Comparison of ENCODE assay signal across 16 cellular contexts in genomic region chr2:8608411-8608954, GRCh38.
DNase-seq lines count a peak whose midpoint lies in the region; ATAC-seq and TF ChIP-seq lines count a peak whose summit lies in the region.
"Had no signal": no experiment of that assay in that cellular context is flagged by ENCODE, and none has a peak within 500 bp of the region (broad histone marks: within the 10 kb centered on the region; RNA-seq: fewer than 3 reads in every experiment).

No MANE protein-coding gene starts in this region.

- no peak for TF ChIP-seq CTCF in osteoblast (IDR thresholded peaks at IDR 0.05; ENCODE audit: extremely low read depth, low read depth, low read length)

- no peaks in the 10 kb centered on the region for H3K36me3 ChIP-seq in osteoblast (ENCODE audit: insufficient read depth, low read length)
- H3K36me3 ChIP-seq: esophagus squamous epithelium, tibial artery, WERI-Rb-1 had no signal

- H3K4me1 Mint-ChIP-seq in activated naive CD4-positive, alpha-beta T cell treated with anti-CD3 and anti-CD28 coated beads, Interleukin-2, amount 10 ng/mL, durations not matched to agents 7 days and 5 days: peaks cover 10% of the 10 kb centered on the region

- peak overlapping the region; percentile 82 for H3K27ac ChIP-seq in osteoblast (ENCODE audit: low read depth, low read length)
- H3K27ac ChIP-seq: 22Rv1, esophagus squamous epithelium, tibial artery, WERI-Rb-1 had no signal

- H3K36me3 Mint-ChIP-seq in activated naive CD4-positive, alpha-beta T cell treated with anti-CD3 and anti-CD28 coated beads, Interleukin-2, amount 10 ng/mL, durations not matched to agents 7 days and 5 days: no peaks in the 10 kb centered on the region

- DNase-seq in NOMO-1 (lab: John Stamatoyannopoulos, UW; ENCODE audit: unreplicated experiment in 2 of 2): peak; percentile 11 to 21
- DNase-seq in NOMO-1 treated with dmso at 0.1 percent for 144 hours (lab: John Stamatoyannopoulos, UW; ENCODE audit: unreplicated experiment): no peak
- DNase-seq in activated naive CD4-positive, alpha-beta T cell treated with anti-CD3 and anti-CD28 coated beads, Interleukin-2, amount 10 ng/mL, durations not matched to agents 7 days and 5 days: no peak
- DNase-seq in osteoblast (ENCODE audit: insufficient read length, low spot score, missing footprints): peak; percentile 67
- no peak for DNase-seq in left colon
- DNase-seq in GM19240 (ENCODE audit: insufficient read length, low spot score): no peak
- DNase-seq: esophagus squamous epithelium; KG1; nucleus accumbens; stimulated activated CD4-positive, alpha-beta T cell treated with anti-CD3 and anti-CD28 coated beads, Interleukin-4, amount 100 ng/mL, for 1 hour; tibial artery; WERI-Rb-1 had no signal

- no peak overlapping the region for H3K4me3 ChIP-seq in osteoblast (ENCODE audit: insufficient read depth, low read length)
- H3K4me3 ChIP-seq: esophagus squamous epithelium, tibial artery had no signal

- peak overlapping the region; percentile 33 for H3K4me2 ChIP-seq in osteoblast (ENCODE audit: insufficient read depth, low read length)

- intact Hi-C loops in left colon (cut with DNase I, micrococcal nuclease): no loop called here

- peaks cover 42% of the 10 kb centered on the region for H3K4me1 ChIP-seq in osteoblast (ENCODE audit: insufficient read depth, low read length)

- H3K9me3 ChIP-seq in osteoblast (ENCODE audit: low read depth, low read length): no peaks in the 10 kb centered on the region
- H3K9me3 ChIP-seq: esophagus squamous epithelium, tibial artery had no signal

- ATAC-seq in HG03460 (IDR thresholded peaks at IDR 0.05; ENCODE audit: unreplicated experiment): peak; percentile 38
- ATAC-seq in left colon: no peak
- ATAC-seq in HG03469 (IDR thresholded peaks at IDR 0.05; ENCODE audit: unreplicated experiment): no peak
- ATAC-seq: Panc1 had no signal

- CTCF ChIA-PET in activated naive CD4-positive, alpha-beta T cell treated with anti-CD3 and anti-CD28 coated beads, Interleukin-2, amount 10 ng/mL, durations not matched to agents 7 days and 5 days (lab: Charles Lee): interaction anchor here (0.6 kb wide), 1 partner anchor 936 kb away, joined by 3 read pairs; no protein-coding TSS in a partner anchor

- no peaks in the 10 kb centered on the region for H3K79me2 ChIP-seq in osteoblast (ENCODE audit: insufficient read depth, low read length)

- H3K27me3 ChIP-seq in osteoblast (ENCODE audit: insufficient read depth, low read length): no peaks in the 10 kb centered on the region
- H3K27me3 ChIP-seq: tibial artery had no signal

- H3K27me3 Mint-ChIP-seq in activated naive CD4-positive, alpha-beta T cell treated with anti-CD3 and anti-CD28 coated beads, Interleukin-2, amount 10 ng/mL, durations not matched to agents 7 days and 5 days: peaks cover 7% of the 10 kb centered on the region

- H2AFZ ChIP-seq in osteoblast (ENCODE audit: low read length): no peak overlapping the region

- no peak overlapping the region for H3K4me3 Mint-ChIP-seq in activated naive CD4-positive, alpha-beta T cell treated with anti-CD3 and anti-CD28 coated beads, Interleukin-2, amount 10 ng/mL, durations not matched to agents 7 days and 5 days

- peak overlapping the region; percentile 47 for H3K27ac Mint-ChIP-seq in activated naive CD4-positive, alpha-beta T cell treated with anti-CD3 and anti-CD28 coated beads, Interleukin-2, amount 10 ng/mL, durations not matched to agents 7 days and 5 days

- peaks cover 13% of the 10 kb centered on the region for H3K9me3 Mint-ChIP-seq in activated naive CD4-positive, alpha-beta T cell treated with anti-CD3 and anti-CD28 coated beads, Interleukin-2, amount 10 ng/mL, durations not matched to agents 7 days and 5 days

- no peaks in the 10 kb centered on the region for H4K20me1 ChIP-seq in osteoblast (ENCODE audit: insufficient read depth, low read length)

Comparison
In these comparisons a context has a peak if more than half of its experiments do, and no peak if none do; other contexts are left out.
1. DNase-seq: peak in NOMO-1 (2 of 2) and osteoblast (single experiment); none in NOMO-1 treated with dmso at 0.1 percent for 144 hours (single experiment), activated naive CD4-positive, alpha-beta T cell treated with anti-CD3 and anti-CD28 coated beads, Interleukin-2, amount 10 ng/mL, durations not matched to agents 7 days and 5 days (single experiment), left colon (0 of 2) and GM19240 (single experiment).